In the genomic region with DNA sequence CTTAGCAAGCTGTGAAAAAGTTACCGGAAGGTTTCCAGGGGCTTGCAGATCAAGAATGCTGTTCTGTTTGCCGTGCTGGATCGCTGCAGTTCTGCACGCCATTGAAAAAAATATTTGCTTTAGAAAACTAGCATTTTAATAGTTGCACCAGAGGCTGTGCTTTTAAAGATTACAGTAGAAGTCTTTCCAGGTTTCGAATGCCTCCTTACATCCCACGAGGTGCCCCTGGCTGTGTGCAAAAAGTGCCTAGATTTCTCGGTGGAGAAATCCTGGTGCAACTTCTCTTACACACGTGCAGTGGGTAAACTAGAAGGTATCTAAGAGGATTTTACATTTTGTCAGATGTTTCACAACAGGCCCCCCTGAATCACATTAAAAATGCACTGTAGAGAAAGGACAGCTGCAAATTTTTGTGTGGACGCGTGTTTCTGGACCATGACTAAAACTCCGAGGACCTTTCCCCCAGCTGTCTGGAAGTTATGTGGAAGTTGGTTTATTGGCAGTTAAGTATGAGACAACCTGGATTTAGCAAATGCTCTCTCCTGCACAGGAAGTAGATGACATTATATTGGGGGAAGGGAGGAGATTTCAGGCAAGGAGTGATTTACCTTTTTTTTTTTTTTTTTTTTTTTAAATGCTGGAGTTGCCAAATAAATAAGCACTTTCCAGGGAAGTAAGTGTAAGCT, we compare ENCODE assay signal across 9 cellular contexts. TPM values are rescaled to one million over a fixed set of nuclear protein-coding genes. Genes with fewer than 3 reads are reported as not detected.
DNase-seq lines count a peak whose midpoint lies in the region; FAIRE-seq and TF ChIP-seq lines count a peak whose summit lies in the region.
"Had no signal": no experiment of that assay in that cellular context is flagged by ENCODE, and none has a peak within 500 bp of the region (broad histone marks: within the 10 kb centered on the region; RNA-seq: fewer than 3 reads in every experiment).

No MANE protein-coding gene starts in this region.

- peak; percentile 46 for DNase-seq in AG08396 (ENCODE audit: low spot score)
- no peak for DNase-seq in LNCaP clone FGC (ENCODE audit: low read depth)
- peak; percentile 58 for DNase-seq in epithelial cell of esophagus (ENCODE audit: low read depth)
- peak; percentile 82 for DNase-seq in myocyte (ENCODE audit: low read depth)
- DNase-seq in SIG-M5 treated with dmso at 0.1 percent for 504 hours (lab: John Stamatoyannopoulos, UW; ENCODE audit: unreplicated experiment) = no peak
- DNase-seq in HUDEP-2 (lab: John Stamatoyannopoulos, UW; ENCODE audit: unreplicated experiment in 76 of 76) = no peak
- no peak for DNase-seq in HTR-8/SVneo (ENCODE audit: insufficient read length, low spot score)
- DNase-seq in NCI-H524 (lab: John Stamatoyannopoulos, UW) = no peak
- DNase-seq: T-helper 9 cell had no signal

- no peak for FAIRE-seq in HTR-8/SVneo (lab: Jason Lieb, UNC)

- H3K4me3 ChIP-seq in LNCaP clone FGC (ENCODE audit: low read depth, low read length) = peak overlapping the region; percentile 44
- H3K4me3 ChIP-seq in epithelial cell of esophagus (ENCODE audit: low read length) = peak overlapping the region; percentile 1

- TF ChIP-seq CTCF in LNCaP clone FGC (IDR thresholded peaks at IDR 0.05; ENCODE audit: control insufficient read depth, extremely low read depth, insufficient read depth) = no peak
- TF ChIP-seq CTCF in epithelial cell of esophagus (IDR thresholded peaks at IDR 0.05; ENCODE audit: insufficient read depth, low read depth, low read length, missing control alignments) = no peak

RNA-seq across cellular contexts. Expression of a gene that starts 5.8 kb away (rescaled TPM):
- 1.4 and 2.4 TPM in 2 replicates for total RNA-seq in myocyte
- 17.2 TPM for polyA plus RNA-seq in myocyte (2012)

Comparison
In these comparisons a context has a peak if more than half of its experiments do, and no peak if none do; other contexts are left out.
1. DNase-seq: peak in AG08396 (single experiment), epithelial cell of esophagus (single experiment) and myocyte (single experiment); none in LNCaP clone FGC (single experiment), SIG-M5 treated with dmso at 0.1 percent for 504 hours (single experiment), HUDEP-2 (0 of 76), HTR-8/SVneo (single experiment) and NCI-H524 (0 of 2).